Comparison of ENCODE assay signal across 8 cellular contexts in genomic region chr1:155974208-155975165, GRCh38. TPM values are rescaled to one million over a fixed set of nuclear protein-coding genes. Genes with fewer than 3 reads are reported as not detected.
DNase-seq lines count a peak whose midpoint lies in the region; ATAC-seq, FAIRE-seq and TF ChIP-seq lines count a peak whose summit lies in the region.
"Had no signal": no experiment of that assay in that cellular context is flagged by ENCODE, and none has a peak within 500 bp of the region (broad histone marks: within the 10 kb centered on the region; RNA-seq: fewer than 3 reads in every experiment).

No MANE protein-coding gene starts in this region.

- peak overlapping the region; percentile 90 for H3K4me2 ChIP-seq in PC-3 (ENCODE audit: low read length)

- H3K79me2 ChIP-seq in PC-3 (ENCODE audit: low read length), result peaks cover 98% of the 10 kb centered on the region

- CTCF ChIA-PET in PC-3 (lab: Charles Lee), result interaction anchor here (0.7 kb wide), 1 partner anchor 113 kb away, joined by 3 read pairs; no protein-coding TSS in a partner anchor

- peak overlapping the region; percentile 95 for H3K27ac Mint-ChIP-seq in HFFc6

- no TSS peak for BruUV-seq in PC-3 (replicated peaks; lab: Mats Ljungman, UMichigan)

- DNase-seq in HFFc6 (no peak), PC-3 (no peak), esophagus muscularis mucosa (ENCODE audit: extremely low spot score) (no peak), psoas muscle (no peak), small intestine (no peak), ACHN (no peak)

- H3K9ac ChIP-seq in PC-3 (ENCODE audit: low read length), result no peak overlapping the region

- intact Hi-C loops in PC-3 (cut with micrococcal nuclease) (loop anchor here (5.0 kb wide), 1 partner anchor 148 kb away; no protein-coding TSS in a partner anchor), esophagus muscularis mucosa (cut with DNase I) (no loop called here), psoas muscle (cut with DNase I) (no loop called here)

- TF ChIP-seq POLR2A in esophagus muscularis mucosa (IDR thresholded peaks at IDR 0.05; ENCODE audit: low read depth), result no peak

- H3K27ac ChIP-seq in PC-3 (ENCODE audit: low read length), result no peak overlapping the region
- H3K27ac ChIP-seq in esophagus muscularis mucosa (replicated peaks in 1 of 4), result peak overlapping the region; percentile 97
- H3K27ac ChIP-seq in psoas muscle, result peak overlapping the region; percentile 89
- H3K27ac ChIP-seq in small intestine (ENCODE audit: low read depth in 1 of 2, low read length in 1 of 2), result peak overlapping the region in 1 of 2 donors; percentile 89
- H3K27ac ChIP-seq: VCaP had no signal

- 20% methylated on average over 14 of the region's 15 CpGs for WGBS in esophagus muscularis mucosa
- WGBS in psoas muscle, 3 donors, result 19 to 27% (median 20%) methylated on average over 15 of the region's 15 CpGs
- 40 to 65% (median 63%) methylated on average over 15 of the region's 15 CpGs for WGBS in small intestine, 3 donors

- peaks cover 20% of the 10 kb centered on the region for H4K20me1 ChIP-seq in PC-3 (ENCODE audit: low read length)

- H3K4me1 Mint-ChIP-seq in HFFc6 (ENCODE audit: low read depth), result peaks cover 78% of the 10 kb centered on the region

- in situ Hi-C loops in ACHN (cut with HindIII; ENCODE audit: low pct_ligation_motif_present, low pct_unique_long_range_greater_than_20kb, low sequenced_read_pairs), result no loop called here

- ATAC-seq in PC-3 (no peak), psoas muscle (no peak), HG02884 (IDR thresholded peaks at IDR 0.05; ENCODE audit: unreplicated experiment) (no peak)

- peaks cover 28% of the 10 kb centered on the region for H3K36me3 Mint-ChIP-seq in HFFc6 (ENCODE audit: low read depth)

- H2AFZ ChIP-seq in PC-3 (ENCODE audit: low read length), result no peak overlapping the region

- H3K27me3 ChIP-seq in PC-3 (ENCODE audit: low read length) (no peaks in the 10 kb centered on the region), esophagus muscularis mucosa (no peaks in the 10 kb centered on the region), psoas muscle (ENCODE audit: insufficient read depth in 3 of 3, low read length in 2 of 3) (no peaks in the 10 kb centered on the region), small intestine (ENCODE audit: control insufficient read depth in 2 of 2, insufficient read depth in 2 of 2, low read length in 2 of 2) (no peaks in the 10 kb centered on the region)

- peaks cover 50% of the 10 kb centered on the region for H3K4me1 ChIP-seq in PC-3 (ENCODE audit: insufficient read depth, low read length)
- peaks cover 79 to 91% (median 89%) of the 10 kb centered on the region in 4 donors for H3K4me1 ChIP-seq in esophagus muscularis mucosa
- peaks cover 77% of the 10 kb centered on the region for H3K4me1 ChIP-seq in psoas muscle
- H3K4me1 ChIP-seq in small intestine (ENCODE audit: control insufficient read depth in 2 of 2, insufficient read depth in 1 of 2, low read depth in 1 of 2, low read length in 1 of 2), result peaks cover 5 to 20% of the 10 kb centered on the region in 2 donors

- POLR2A ChIA-PET in PC-3 (lab: Charles Lee; ENCODE audit: unreplicated experiment), result no interaction called here

- H3K9me3 ChIP-seq in PC-3 (ENCODE audit: low read length) (no peaks in the 10 kb centered on the region), esophagus muscularis mucosa (no peaks in the 10 kb centered on the region), psoas muscle (no peaks in the 10 kb centered on the region), small intestine (ENCODE audit: control insufficient read depth, low read depth) (no peaks in the 10 kb centered on the region)

- H3K9me2 ChIP-seq in PC-3 (replicated peaks; ENCODE audit: low read length), result no peaks in the 10 kb centered on the region

- no peaks in the 10 kb centered on the region for H3F3A ChIP-seq in PC-3 (ENCODE audit: low read length, unreplicated experiment)

- TF ChIP-seq EP300 in esophagus muscularis mucosa (IDR thresholded peaks at IDR 0.05), result no peak

- no peaks in the 10 kb centered on the region; the same call in 1 of the 2 replicates for H3K36me3 ChIP-seq in PC-3 (ENCODE audit: low read depth, low read length)
- H3K36me3 ChIP-seq in esophagus muscularis mucosa, result peaks cover 0 to 17% (median 4%) of the 10 kb centered on the region in 4 donors
- no peaks in the 10 kb centered on the region for H3K36me3 ChIP-seq in psoas muscle (ENCODE audit: insufficient read depth in 1 of 2, low read depth in 1 of 2)
- H3K36me3 ChIP-seq in small intestine (ENCODE audit: control insufficient read depth in 2 of 2, insufficient read depth in 2 of 2, low read length in 2 of 2), result no peaks in the 10 kb centered on the region

- H3K27me3 Mint-ChIP-seq in HFFc6 (ENCODE audit: insufficient read depth), result no peaks in the 10 kb centered on the region; the same call in none of the 2 replicates

- no peak for FAIRE-seq in small intestine (lab: Jason Lieb, UNC)

- peak overlapping the region; percentile 90 for H3K4me3 Mint-ChIP-seq in HFFc6

- H3K4me3 ChIP-seq in PC-3 (ENCODE audit: low read length) (peak overlapping the region; percentile 97; the same call in 1 of the 2 replicates), esophagus muscularis mucosa (peak overlapping the region; percentile 84 to 90 (median 87)), psoas muscle (peak overlapping the region; percentile 88), small intestine (ENCODE audit: low read depth in 1 of 2, low read length in 2 of 2) (no peak overlapping the region)

- TF ChIP-seq CTCF in HFFc6 (IDR thresholded peaks at IDR 0.05), result no peak
- TF ChIP-seq CTCF in PC-3 (conservative IDR thresholded peaks at IDR 0.05; ENCODE audit: low read depth, low read length), result no peak
- TF ChIP-seq CTCF in esophagus muscularis mucosa (IDR thresholded peaks at IDR 0.05), result no peak
- no peak for TF ChIP-seq CTCF in psoas muscle (IDR thresholded peaks at IDR 0.05)

- H3K9me3 Mint-ChIP-seq in HFFc6, result no peaks in the 10 kb centered on the region

RNA-seq across cellular contexts. Expression of gene ARHGEF2, which starts 3.9 kb away (rescaled TPM):
- total RNA-seq in HFFc6 (2021; fragmentation: NEBNext Ultra II Directional; extraction: Animal tissue kit (Norgen Biotek cat#: 25700)), result 10 to 100 TPM; 82.0 to 94.6 (median 83.9) TPM
- total RNA-seq in PC-3 (2014; rRNA removed), result 65.9 and 70.8 TPM in 2 replicates
- total RNA-seq in esophagus muscularis mucosa, result 100 to 1,000 TPM in 2 of 4 donors, 10 to 100 TPM in 2; 54.0 to 130 (median 91.8) TPM
- total RNA-seq in psoas muscle, result 10 to 100 TPM; 22.8 to 54.0 (median 46.3) TPM
- 10 to 100 TPM in 2 of 3 donors, 1 to 10 TPM in 1; 7.4 to 39.1 (median 12.1) TPM for polyA plus RNA-seq in psoas muscle
- polyA plus RNA-seq in small intestine, result 10 to 100 TPM; 14.6 to 41.4 (median 35.1) TPM

RNA-seq across cellular contexts. Expression of gene RXFP4, which starts 33.0 kb away (rescaled TPM):
- not detected for total RNA-seq in HFFc6 (2021; fragmentation: NEBNext Ultra II Directional; extraction: Animal tissue kit (Norgen Biotek cat#: 25700))
- not detected in 2 replicates for total RNA-seq in PC-3 (2014; rRNA removed)
- total RNA-seq in esophagus muscularis mucosa, result not detected
- total RNA-seq in psoas muscle, result not detected
- not detected for polyA plus RNA-seq in psoas muscle
- polyA plus RNA-seq in small intestine, result 1 to 10 TPM in 1 of 3 donors, under 1 TPM in 1, not detected in 1; 0.82 to 1.3 TPM

RNA-seq across cellular contexts. Expression of gene KHDC4, which starts 40.3 kb away (rescaled TPM):
- 10 to 100 TPM; 22.6 to 26.1 (median 23.5) TPM for total RNA-seq in HFFc6 (2021; fragmentation: NEBNext Ultra II Directional; extraction: Animal tissue kit (Norgen Biotek cat#: 25700))
- total RNA-seq in PC-3 (2014; rRNA removed) (63.4 and 64.4 TPM in 2 replicates), esophagus muscularis mucosa (10 to 100 TPM; 25.8 to 41.5 (median 29.2) TPM), psoas muscle (10 to 100 TPM; 16.4 to 26.1 (median 23.1) TPM)
- polyA plus RNA-seq in psoas muscle (10 to 100 TPM; 11.0 to 33.1 (median 11.2) TPM), small intestine (10 to 100 TPM in 2 of 3 donors, 1 to 10 TPM in 1; 7.3 to 29.5 (median 15.0) TPM)

RNA-seq across cellular contexts. Expression of gene SSR2, which starts 46.3 kb away (rescaled TPM):
- 100 to 1,000 TPM; 341 to 419 (median 374) TPM for total RNA-seq in HFFc6 (2021; fragmentation: NEBNext Ultra II Directional; extraction: Animal tissue kit (Norgen Biotek cat#: 25700))
- total RNA-seq in PC-3 (2014; rRNA removed) (282 and 293 TPM in 2 replicates), esophagus muscularis mucosa (100 to 1,000 TPM; 118 to 229 (median 137) TPM), psoas muscle (10 to 100 TPM; 44.6 to 77.5 (median 61.6) TPM)
- polyA plus RNA-seq in psoas muscle (100 to 1,000 TPM in 2 of 3 donors, 10 to 100 TPM in 1; 83.0 to 255 (median 124) TPM), small intestine (100 to 1,000 TPM; 133 to 316 (median 223) TPM)

Comparison
In these comparisons a context has a peak if more than half of its experiments do, and no peak if none do; other contexts are left out.
1. H3K4me3 ChIP-seq: peak in PC-3 (single experiment), esophagus muscularis mucosa (4 of 4) and psoas muscle (single experiment); none in small intestine (0 of 2).